14 cellular contexts compared by ENCODE assay signal in the genomic region with DNA sequence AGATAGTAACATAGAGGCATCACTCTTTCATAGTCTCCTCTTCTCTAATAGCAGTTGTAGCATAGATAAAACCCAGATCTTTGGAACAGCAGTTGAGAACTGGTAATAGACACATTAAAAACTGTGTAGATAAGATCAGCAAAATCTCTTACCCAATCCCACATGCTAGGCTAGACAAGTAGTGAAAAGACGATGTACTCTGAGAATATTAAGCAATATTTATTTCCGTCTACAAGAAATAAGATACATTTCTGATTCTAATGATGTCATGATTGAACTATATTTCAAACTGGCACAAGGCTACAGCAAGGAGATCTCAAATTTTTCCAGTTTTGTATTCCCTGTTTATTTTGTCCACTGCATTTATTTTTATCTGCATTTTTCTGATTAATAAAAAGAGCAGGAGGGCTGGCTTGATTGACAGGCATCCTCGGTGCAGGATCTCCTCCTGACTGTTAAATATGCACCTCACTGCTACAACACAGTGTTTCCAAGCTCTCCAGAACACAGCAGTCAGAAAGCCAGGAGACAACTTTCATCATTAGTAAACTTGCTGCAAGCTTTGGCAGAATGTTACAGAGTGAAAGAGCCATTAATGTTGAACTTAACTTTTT.
"Had no signal": no experiment of that assay in that cellular context is flagged by ENCODE, and none has a peak within 500 bp of the region (broad histone marks: within the 10 kb centered on the region; RNA-seq: fewer than 3 reads in every experiment).

No MANE protein-coding gene starts in this region.

- H3K27ac ChIP-seq: esophagus muscularis mucosa, heart right ventricle, left ventricle myocardium inferior, transverse colon had no signal

- H3K9me3 Mint-ChIP-seq: activated naive CD4-positive, alpha-beta T cell treated with anti-CD3 and anti-CD28 coated beads, Interleukin-2, amount 50 U/mL, for 72 hours; activated T-cell treated with anti-CD3 and anti-CD28 coated beads, Interleukin-2, amount 50 U/mL, for 4 hours; stimulated activated memory B cell treated with anti-CD40 and anti-IgM and Interleukin-4, amounts not matched to agents 10 μg/mL and 1 μg/mL and 100 μg/mL, for 72 hours had no signal

- H3K27ac Mint-ChIP-seq: activated naive CD4-positive, alpha-beta T cell treated with anti-CD3 and anti-CD28 coated beads, Interleukin-2, amount 50 U/mL, for 72 hours; stimulated activated memory B cell treated with anti-CD40 and anti-IgM and Interleukin-4, amounts not matched to agents 10 μg/mL and 1 μg/mL and 100 μg/mL, for 72 hours had no signal

- H3K4me3 Mint-ChIP-seq: activated T-cell treated with anti-CD3 and anti-CD28 coated beads, Interleukin-2, amount 50 U/mL, for 4 hours; stimulated activated memory B cell treated with anti-CD40 and anti-IgM and Interleukin-4, amounts not matched to agents 10 μg/mL and 1 μg/mL and 100 μg/mL, for 72 hours had no signal

- ATAC-seq: activated naive CD4-positive, alpha-beta T cell treated with anti-CD3 and anti-CD28 coated beads, Interleukin-2, amount 50 U/mL, for 72 hours; activated T-cell treated with anti-CD3 and anti-CD28 coated beads, Interleukin-2, amount 50 U/mL, for 4 hours; heart right ventricle; right cardiac atrium had no signal

- H3K36me3 Mint-ChIP-seq: activated naive CD4-positive, alpha-beta T cell treated with anti-CD3 and anti-CD28 coated beads, Interleukin-2, amount 50 U/mL, for 72 hours; stimulated activated memory B cell treated with anti-CD40 and anti-IgM and Interleukin-4, amounts not matched to agents 10 μg/mL and 1 μg/mL and 100 μg/mL, for 72 hours had no signal

- H3K4me1 Mint-ChIP-seq: stimulated activated memory B cell treated with anti-CD40 and anti-IgM and Interleukin-4, amounts not matched to agents 10 μg/mL and 1 μg/mL and 100 μg/mL, for 72 hours had no signal

- H3K36me3 ChIP-seq: esophagus muscularis mucosa, heart right ventricle, left ventricle myocardium inferior, transverse colon had no signal

- H3K27me3 ChIP-seq: esophagus muscularis mucosa, heart right ventricle, transverse colon had no signal

- H3K27me3 Mint-ChIP-seq: stimulated activated memory B cell treated with anti-CD40 and anti-IgM and Interleukin-4, amounts not matched to agents 10 μg/mL and 1 μg/mL and 100 μg/mL, for 72 hours had no signal

- DNase-seq: activated CD4-positive, alpha-beta T cell treated with anti-CD3 and anti-CD28 coated beads, Interleukin-2, amount 50 U/mL, for 4 hours; activated CD4-positive, CD25-positive, alpha-beta regulatory T cell treated with anti-CD3 and anti-CD28 coated beads, Interleukin-2, amount 50 U/mL, for 72 hours; activated effector memory CD4-positive, alpha-beta T cell treated with anti-CD3 and anti-CD28 coated beads, Interleukin-2, amount 50 U/mL, for 16 hours; activated T-cell treated with anti-CD3 and anti-CD28 coated beads, Interleukin-2, amount 50 U/mL, for 4 hours; heart right ventricle; kidney; left ventricle myocardium inferior; posterior cingulate gyrus; right cardiac atrium; SW 1271; transverse colon had no signal

- H3K4me1 ChIP-seq: esophagus muscularis mucosa, heart right ventricle, left ventricle myocardium inferior, transverse colon had no signal

- H3K4me3 ChIP-seq: esophagus muscularis mucosa, heart right ventricle, left ventricle myocardium inferior, transverse colon had no signal

- H3K9me3 ChIP-seq: esophagus muscularis mucosa, heart right ventricle, left ventricle myocardium inferior, transverse colon had no signal
